Comparison of ENCODE assay signal across 1 cellular context in genomic region chr5:10595305-10595677, GRCh38.
A peak's percentile ranks its signal among the peaks of the same experiment; 100 is the strongest.
TF ChIP-seq lines count a peak whose summit lies in the region.

No MANE protein-coding gene starts in this region.

TF ChIP-seq in K562, 482 proteins besides CTCF, POLR2A, EP300 and RAD21 (continued from another document):
- 0 out of 2 replicates have a peak, but pooled peaks have one; percentile 16 for TF ChIP-seq HDGF (IDR thresholded peaks at IDR 0.05)
- TF ChIP-seq SRSF9 (IDR thresholded peaks at IDR 0.05; ENCODE audit: borderline replicate concordance, low read depth, low read length), result no peak
- TF ChIP-seq ZNF445 (CRISPR knock-in tag; IDR thresholded peaks at IDR 0.05; ENCODE audit: low read depth), result no peak
- TF ChIP-seq MYNN (IDR thresholded peaks at IDR 0.05), result no peak
- no peak for TF ChIP-seq MYNN (CRISPR knock-in tag; IDR thresholded peaks at IDR 0.05)
- no peak for TF ChIP-seq CHD4 (IDR thresholded peaks at IDR 0.05; ENCODE audit: insufficient read depth, insufficient replicate concordance, low read depth, low read length, poor library complexity, severe bottlenecking)
- no peak for TF ChIP-seq BRF1 (IDR thresholded peaks at IDR 0.05; ENCODE audit: borderline replicate concordance, extremely low read depth, insufficient read length)
- TF ChIP-seq L3MBTL2 (IDR thresholded peaks at IDR 0.05), result no peak
- no peak for TF ChIP-seq ZNF740 (CRISPR knock-in tag; IDR thresholded peaks at IDR 0.05)
- TF ChIP-seq ZNF740 (tag; IDR thresholded peaks at IDR 0.05), result 0 out of 4 replicates have a peak, but pooled peaks of 1 of the 2 experiments have one; percentile 47
- TF ChIP-seq HIVEP1 (CRISPR knock-in tag; IDR thresholded peaks at IDR 0.05), result no peak
- no peak for TF ChIP-seq ETS2 (tag; IDR thresholded peaks at IDR 0.05; ENCODE audit: borderline replicate concordance, poor library complexity, severe bottlenecking)
